ENCODE assay signal across 8 cellular contexts in the genomic region with DNA sequence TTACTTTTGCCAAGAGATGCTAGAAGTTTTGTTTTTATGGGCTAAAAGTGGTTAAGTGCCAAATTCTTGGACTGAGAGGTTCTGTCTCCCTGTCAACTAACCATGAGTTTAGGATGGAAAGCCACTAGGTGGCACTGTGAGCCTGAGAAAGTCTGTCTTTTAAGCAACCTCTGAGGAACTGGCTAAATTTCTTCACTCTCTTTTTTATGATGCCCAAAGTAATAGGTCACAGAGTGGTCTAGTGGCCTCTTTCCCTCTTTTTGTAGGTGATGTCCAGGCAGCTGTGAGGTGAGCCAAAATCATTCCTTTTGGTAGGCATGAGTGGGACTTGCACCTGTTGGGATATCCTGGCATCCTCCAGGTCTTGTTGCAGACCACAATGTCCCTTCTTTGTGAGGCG. TPM values are rescaled to one million over a fixed set of nuclear protein-coding genes. Genes with fewer than 3 reads are reported as not detected.
A peak's percentile ranks its signal among the peaks of the same experiment; 100 is the strongest.
DNase-seq lines count a peak whose midpoint lies in the region; ATAC-seq, FAIRE-seq and TF ChIP-seq lines count a peak whose summit lies in the region.

No MANE protein-coding gene starts in this region.

- H3K36me3 ChIP-seq in HEK293 (ENCODE audit: control insufficient read depth in 2 of 2, insufficient read depth in 1 of 2, low read length in 2 of 2) (peaks cover 14 to 83% of the 10 kb centered on the region in 2 experiments), bronchial epithelial cell (ENCODE audit: control insufficient read depth, insufficient read depth, low read length) (peaks cover 19% of the 10 kb centered on the region), kidney (ENCODE audit: control insufficient read depth in 1 of 2, insufficient read depth in 2 of 2, low read length in 2 of 2) (peaks cover 16 to 29% of the 10 kb centered on the region in 2 donors)

- peak; percentile 84 for ATAC-seq in WTC11

- peaks cover 10% of the 10 kb centered on the region; the same call in 1 of the 2 replicates for H3K9me3 Mint-ChIP-seq in WTC11

- H3K4me1 ChIP-seq in HEK293 (ENCODE audit: control insufficient read depth, insufficient read depth, low read length) (no peaks in the 10 kb centered on the region), kidney (ENCODE audit: control insufficient read depth in 1 of 2, insufficient read depth in 1 of 2, low read depth in 1 of 2, low read length in 2 of 2) (no peaks in the 10 kb centered on the region)

- no peaks in the 10 kb centered on the region; the same call in 1 of the 2 replicates for H3K27me3 Mint-ChIP-seq in WTC11 (ENCODE audit: low read depth)

- CTCF ChIA-PET in HEK293 (lab: Yijun Ruan, JAX), result interaction anchor here (0.6 to 7.9 kb wide), 45 partner anchors 9 to 904 kb away, joined by 3 to 148 read pairs (median 4); partner anchors contain the start of gene ARF5
- CTCF ChIA-PET in WTC11 (lab: Charles Lee), result interaction anchor here (0.6 to 2.1 kb wide), 13 partner anchors 12 to 500 kb away, joined by 3 to 16 read pairs (median 4); partner anchors contain the start of gene ARF5

- peaks cover 72% of the 10 kb centered on the region for H3K36me3 Mint-ChIP-seq in WTC11

- FAIRE-seq in bronchial epithelial cell (lab: Jason Lieb, UNC) (no peak), kidney (lab: Jason Lieb, UNC) (no peak)

- intact Hi-C loops in kidney (cut with DNase I), result no loop called here

- DNase-seq in DMS 273 (lab: John Stamatoyannopoulos, UW; ENCODE audit: unreplicated experiment) (peak; percentile 93), NCI-H2171 (lab: John Stamatoyannopoulos, UW) (peak; percentile 57), WTC11 (ENCODE audit: low spot score) (peak; percentile 76), bronchial epithelial cell (ENCODE audit: low read depth) (peak; percentile 69), kidney (no peak), NCI-H1048 (lab: John Stamatoyannopoulos, UW) (no peak)
- peak; percentile 63 for DNase-seq in stimulated activated CD4-positive, alpha-beta T cell treated with anti-CD3 and anti-CD28 coated beads, Interleukin-2, amount 100 ng/mL, for 4 hours (ENCODE audit: low read depth)

- H3K27ac ChIP-seq in HEK293 (ENCODE audit: extremely low read depth, low read depth, low read length) (no peak overlapping the region), kidney (ENCODE audit: low read depth in 2 of 2, low read length in 2 of 2) (no peak overlapping the region)

- peak; percentile 71 for TF ChIP-seq CTCF in HEK293 (tag by site-specific recombination; IDR thresholded peaks at IDR 0.05)
- TF ChIP-seq CTCF in WTC11 (IDR thresholded peaks at IDR 0.05), result peak; percentile 65
- TF ChIP-seq CTCF in bronchial epithelial cell (IDR thresholded peaks at IDR 0.05; ENCODE audit: insufficient read depth, low read length, severe bottlenecking), result peak; percentile 69
- TF ChIP-seq CTCF in kidney (IDR thresholded peaks at IDR 0.05; ENCODE audit: borderline replicate concordance, extremely low read depth, insufficient read depth), result peak; percentile 86

- H3K27ac Mint-ChIP-seq in WTC11, result no peak overlapping the region

- peaks cover 2% of the 10 kb centered on the region; the same call in 1 of the 2 replicates for H3K4me1 Mint-ChIP-seq in WTC11

- H3K4me3 Mint-ChIP-seq in WTC11, result no peak overlapping the region

- no peak overlapping the region for H3K9ac ChIP-seq in kidney (ENCODE audit: low read length in 2 of 2)

- no peaks in the 10 kb centered on the region for H3K9me3 ChIP-seq in HEK293 (ENCODE audit: control insufficient read depth, insufficient read depth, low read depth, low read length)
- no peaks in the 10 kb centered on the region for H3K9me3 ChIP-seq in kidney (ENCODE audit: control insufficient read depth in 1 of 2, low read length in 2 of 2)

- H3K4me3 ChIP-seq in HEK293 (ENCODE audit: low read depth, low read length) (no peak overlapping the region), bronchial epithelial cell (ENCODE audit: low read depth, low read length) (no peak overlapping the region), kidney (ENCODE audit: low read length in 2 of 2) (no peak overlapping the region)

- H3K27me3 ChIP-seq in bronchial epithelial cell (ENCODE audit: control insufficient read depth, insufficient read depth, low read length), result no peaks in the 10 kb centered on the region

- POLR2A ChIA-PET in HEK293 (lab: Yijun Ruan, JAX), result no interaction called here
- POLR2A ChIA-PET in WTC11 (lab: Charles Lee), result interaction anchor here (0.6 kb wide), 1 partner anchor 1801 kb away, joined by 3 read pairs; no protein-coding TSS in a partner anchor

TF ChIP-seq in HEK293, 187 proteins besides CTCF, POLR2A, EP300 and RAD21 (continues in another document):
- TF ChIP-seq SCRT2 (tag by site-specific recombination; IDR thresholded peaks at IDR 0.05), result peak; percentile 66
- no peak for TF ChIP-seq BCL11A (tag by site-specific recombination; IDR thresholded peaks at IDR 0.05; ENCODE audit: low read depth)
- TF ChIP-seq, protein P1, sequence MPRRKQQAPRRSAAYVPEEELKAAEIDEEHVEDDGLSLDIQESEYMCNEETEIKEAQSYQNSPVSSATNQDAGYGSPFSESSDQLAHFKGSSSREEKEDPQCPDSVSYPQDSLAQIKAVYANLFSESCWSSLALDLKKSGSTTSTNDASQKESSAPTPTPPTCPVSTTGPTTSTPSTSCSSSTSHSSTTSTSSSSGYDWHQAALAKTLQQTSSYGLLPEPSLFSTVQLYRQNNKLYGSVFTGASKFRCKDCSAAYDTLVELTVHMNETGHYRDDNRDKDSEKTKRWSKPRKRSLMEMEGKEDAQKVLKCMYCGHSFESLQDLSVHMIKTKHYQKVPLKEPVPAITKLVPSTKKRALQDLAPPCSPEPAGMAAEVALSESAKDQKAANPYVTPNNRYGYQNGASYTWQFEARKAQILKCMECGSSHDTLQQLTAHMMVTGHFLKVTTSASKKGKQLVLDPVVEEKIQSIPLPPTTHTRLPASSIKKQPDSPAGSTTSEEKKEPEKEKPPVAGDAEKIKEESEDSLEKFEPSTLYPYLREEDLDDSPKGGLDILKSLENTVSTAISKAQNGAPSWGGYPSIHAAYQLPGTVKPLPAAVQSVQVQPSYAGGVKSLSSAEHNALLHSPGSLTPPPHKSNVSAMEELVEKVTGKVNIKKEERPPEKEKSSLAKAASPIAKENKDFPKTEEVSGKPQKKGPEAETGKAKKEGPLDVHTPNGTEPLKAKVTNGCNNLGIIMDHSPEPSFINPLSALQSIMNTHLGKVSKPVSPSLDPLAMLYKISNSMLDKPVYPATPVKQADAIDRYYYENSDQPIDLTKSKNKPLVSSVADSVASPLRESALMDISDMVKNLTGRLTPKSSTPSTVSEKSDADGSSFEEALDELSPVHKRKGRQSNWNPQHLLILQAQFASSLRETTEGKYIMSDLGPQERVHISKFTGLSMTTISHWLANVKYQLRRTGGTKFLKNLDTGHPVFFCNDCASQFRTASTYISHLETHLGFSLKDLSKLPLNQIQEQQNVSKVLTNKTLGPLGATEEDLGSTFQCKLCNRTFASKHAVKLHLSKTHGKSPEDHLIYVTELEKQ (tag by site-specific recombination; IDR thresholded peaks at IDR 0.05; ENCODE audit: borderline replicate concordance), result no peak
- TF ChIP-seq ZNF645 (tag by site-specific recombination; IDR thresholded peaks at IDR 0.05), result no peak

TF ChIP-seq in WTC11, 78 proteins besides CTCF, POLR2A, EP300 and RAD21:
- TF ChIP-seq FOXK1 (CRISPR knock-in tag; IDR thresholded peaks at IDR 0.05), result no peak
- TF ChIP-seq SMAD3 (CRISPR knock-in tag; IDR thresholded peaks at IDR 0.05; ENCODE audit: borderline replicate concordance), result no peak

RNA-seq across cellular contexts. Expression of gene SND1, which starts 56.8 kb away (rescaled TPM):
- total RNA-seq in WTC11 (2021), result 237 to 261 TPM (median 240 TPM) in 3 replicates
- total RNA-seq in bronchial epithelial cell, result 138 and 232 TPM in 2 replicates
- 154 TPM for total RNA-seq in kidney
- polyA plus RNA-seq in kidney (ENCODE audit: insufficient read depth, low read depth, low replicate concordance), result 83.0 TPM

Comparison
In these comparisons a context has a peak if more than half of its experiments do, and no peak if none do; other contexts are left out.
1. DNase-seq: peak in DMS 273 (single experiment), NCI-H2171 (single experiment), WTC11 (single experiment), bronchial epithelial cell (single experiment) and stimulated activated CD4-positive, alpha-beta T cell treated with anti-CD3 and anti-CD28 coated beads, Interleukin-2, amount 100 ng/mL, for 4 hours (single experiment); none in kidney (single experiment) and NCI-H1048 (single experiment).
2. Peak in every context shown above with its lines, with median percentiles within 50 percentile points of each other: CTCF ChIP-seq.